In genomic region chr5:107320851-107321250, GRCh38 we compare ENCODE assay signal across 13 cellular contexts.
DNase-seq lines count a peak whose midpoint lies in the region; ATAC-seq and TF ChIP-seq lines count a peak whose summit lies in the region.
"Had no signal": no experiment of that assay in that cellular context is flagged by ENCODE, and none has a peak within 500 bp of the region (broad histone marks: within the 10 kb centered on the region; RNA-seq: fewer than 3 reads in every experiment).

No MANE protein-coding gene starts in this region.

- H3K9me2 ChIP-seq in OCI-LY7 (ENCODE audit: insufficient read depth, low read length) = no peaks in the 10 kb centered on the region

- H3K9me3 ChIP-seq in OCI-LY7 (ENCODE audit: low read length) (no peaks in the 10 kb centered on the region), osteoblast (ENCODE audit: low read depth, low read length) (no peaks in the 10 kb centered on the region)
- no peaks in the 10 kb centered on the region for H3K9me3 ChIP-seq in effector memory CD4-positive, alpha-beta T cell (ENCODE audit: control insufficient read depth, low read length)
- H3K9me3 ChIP-seq: BE2C had no signal

- no peak overlapping the region for H3K4me3 ChIP-seq in OCI-LY7 (ENCODE audit: low read depth, low read length, poor library complexity, severe bottlenecking)
- no peak overlapping the region for H3K4me3 ChIP-seq in fibroblast of pulmonary artery (replicated peaks; ENCODE audit: low read depth, low read length)
- H3K4me3 ChIP-seq in effector memory CD4-positive, alpha-beta T cell (ENCODE audit: insufficient read depth, low read depth, low read length, poor library complexity, severe bottlenecking) = no peak overlapping the region
- H3K4me3 ChIP-seq in osteoblast (ENCODE audit: insufficient read depth, low read length) = no peak overlapping the region

- H4K20me1 ChIP-seq in OCI-LY7 (ENCODE audit: insufficient read depth, low read length) = no peaks in the 10 kb centered on the region
- no peaks in the 10 kb centered on the region for H4K20me1 ChIP-seq in osteoblast (ENCODE audit: insufficient read depth, low read length)

- intact Hi-C loops in OCI-LY7 (cut with micrococcal nuclease; ENCODE audit: unreplicated experiment) = no loop called here

- H3K27ac ChIP-seq in OCI-LY7 (ENCODE audit: low read depth, low read length, poor library complexity, severe bottlenecking) (no peak overlapping the region), osteoblast (ENCODE audit: low read depth, low read length) (no peak overlapping the region)
- H3K27ac ChIP-seq in effector memory CD4-positive, alpha-beta T cell (ENCODE audit: insufficient read depth, low read length, poor library complexity, severe bottlenecking) = no peak overlapping the region
- H3K27ac ChIP-seq: C4-2B had no signal

- H2AFZ ChIP-seq in OCI-LY7 (ENCODE audit: low read length) (peak overlapping the region; percentile 33; the same call in 1 of the 2 replicates), osteoblast (ENCODE audit: low read length) (no peak overlapping the region)

- no peaks in the 10 kb centered on the region for H3K36me3 ChIP-seq in OCI-LY7 (ENCODE audit: insufficient read depth, low read length)
- H3K36me3 ChIP-seq in effector memory CD4-positive, alpha-beta T cell (ENCODE audit: control insufficient read depth, insufficient read depth, low read length) = no peaks in the 10 kb centered on the region
- H3K36me3 ChIP-seq in osteoblast (ENCODE audit: insufficient read depth, low read length) = no peaks in the 10 kb centered on the region
- H3K36me3 ChIP-seq: BE2C had no signal

- TF ChIP-seq CTCF in OCI-LY7 (conservative IDR thresholded peaks at IDR 0.05; ENCODE audit: low read length) = no peak
- no peak for TF ChIP-seq CTCF in fibroblast of pulmonary artery (IDR thresholded peaks at IDR 0.05; ENCODE audit: low read length, missing control alignments)
- no peak for TF ChIP-seq CTCF in osteoblast (IDR thresholded peaks at IDR 0.05; ENCODE audit: extremely low read depth, low read depth, low read length)

- BruUV-seq in OCI-LY7 (replicated peaks; lab: Mats Ljungman, UMichigan) = no TSS peak

- H3K79me2 ChIP-seq in OCI-LY7 (ENCODE audit: insufficient read depth, low read depth, low read length) (no peaks in the 10 kb centered on the region), osteoblast (ENCODE audit: insufficient read depth, low read length) (no peaks in the 10 kb centered on the region)

- CTCF ChIA-PET in OCI-LY7 (lab: Charles Lee; ENCODE audit: unreplicated experiment) = no interaction called here

- ATAC-seq in HG02973 (IDR thresholded peaks at IDR 0.05; ENCODE audit: unreplicated experiment) (no peak), GM18870 (IDR thresholded peaks at IDR 0.05; ENCODE audit: unreplicated experiment) (no peak)
- ATAC-seq: HCT116 had no signal

- H3K27me3 ChIP-seq in effector memory CD4-positive, alpha-beta T cell (replicated peaks; ENCODE audit: control insufficient read depth, insufficient read depth, low read length, poor library complexity, severe bottlenecking) = no peaks in the 10 kb centered on the region
- H3K27me3 ChIP-seq in osteoblast (ENCODE audit: insufficient read depth, low read length) = no peaks in the 10 kb centered on the region
- H3K27me3 ChIP-seq: BE2C had no signal

- DNase-seq in OCI-LY7 (ENCODE audit: low spot score) (no peak), dermis blood vessel endothelial cell (peak; percentile 67), fibroblast of pulmonary artery (ENCODE audit: low read depth) (peak; percentile 75), osteoblast (ENCODE audit: insufficient read length, low spot score, missing footprints) (no peak)
- DNase-seq in effector memory CD4-positive, alpha-beta T cell = no peak
- DNase-seq: BE2C; CD4-positive, alpha-beta memory T cell; DND-41; GDM1 had no signal

- no peak overlapping the region for H3K4me2 ChIP-seq in OCI-LY7 (ENCODE audit: low read length)
- H3K4me2 ChIP-seq in osteoblast (ENCODE audit: insufficient read depth, low read length) = no peak overlapping the region

- H3K4me1 ChIP-seq in OCI-LY7 (ENCODE audit: insufficient read depth, low read length, poor library complexity, severe bottlenecking) (peaks cover 8% of the 10 kb centered on the region), osteoblast (ENCODE audit: insufficient read depth, low read length) (no peaks in the 10 kb centered on the region)
- H3K4me1 ChIP-seq in effector memory CD4-positive, alpha-beta T cell (ENCODE audit: control insufficient read depth, insufficient read depth, low read length, poor library complexity, severe bottlenecking) = no peaks in the 10 kb centered on the region
- H3K4me1 ChIP-seq: BE2C had no signal

- POLR2A ChIA-PET in OCI-LY7 (lab: Charles Lee) = interaction anchor here (1.0 to 3.2 kb wide), 10 partner anchors 8 to 217 kb away, joined by 3 to 18 read pairs (median 4); no protein-coding TSS in a partner anchor

Comparison
In these comparisons a context has a peak if more than half of its experiments do, and no peak if none do; other contexts are left out.
1. DNase-seq: peak in dermis blood vessel endothelial cell (single experiment) and fibroblast of pulmonary artery (single experiment); none in OCI-LY7 (single experiment), effector memory CD4-positive, alpha-beta T cell (0 of 3) and osteoblast (single experiment).